In genomic region chr7:47521041-47521795, GRCh38 we compare ENCODE assay signal across 19 cellular contexts.
DNase-seq lines count a peak whose midpoint lies in the region; ATAC-seq and TF ChIP-seq lines count a peak whose summit lies in the region.
"Had no signal": no experiment of that assay in that cellular context is flagged by ENCODE, and none has a peak within 500 bp of the region (broad histone marks: within the 10 kb centered on the region; RNA-seq: fewer than 3 reads in every experiment).

No MANE protein-coding gene starts in this region.

- H3K4me3 ChIP-seq in ACC112 (ENCODE audit: low read depth, low read length): no peak overlapping the region
- no peak overlapping the region for H3K4me3 ChIP-seq in mesendoderm (ENCODE audit: low read length)
- H3K4me3 ChIP-seq in skin epidermis: no peak overlapping the region
- H3K4me3 ChIP-seq in thyroid gland (replicated peaks in 1 of 3): no peak overlapping the region
- H3K4me3 ChIP-seq: GM12878 had no signal

- H3K18ac ChIP-seq in mesendoderm (ENCODE audit: low read length): no peak overlapping the region

- no peak overlapping the region for H4K8ac ChIP-seq in mesendoderm (ENCODE audit: low read depth, low read length)

- intact Hi-C loops in thyroid gland (cut with DNase I): no loop called here

- no peak overlapping the region for H3K9ac ChIP-seq in mesendoderm (ENCODE audit: low read length)

- H2AK5ac ChIP-seq in mesendoderm (ENCODE audit: low read length): no peak overlapping the region

- H3K27me3 Mint-ChIP-seq in brain: peaks cover 7% of the 10 kb centered on the region
- H3K27me3 Mint-ChIP-seq: activated T-cell treated with anti-CD3 and anti-CD28 coated beads, Interleukin-2, amount 50 U/mL, for 24 hours; CD8-positive, alpha-beta memory T cell; central memory CD8-positive, alpha-beta T cell; memory B cell had no signal

- H3K23ac ChIP-seq in mesendoderm (ENCODE audit: low read length): no peak overlapping the region

- no peak overlapping the region for H2BK5ac ChIP-seq in mesendoderm (ENCODE audit: low read length)

- H3K4ac ChIP-seq in mesendoderm (ENCODE audit: low read depth, low read length): no peak overlapping the region

- H3K27ac Mint-ChIP-seq in brain: peak overlapping the region in 3 of 5 experiments; percentile 63 to 86 (median 80)
- H3K27ac Mint-ChIP-seq: activated naive CD8-positive, alpha-beta T cell treated with anti-CD3 and anti-CD28 coated beads for 36 hours; activated T-cell treated with anti-CD3 and anti-CD28 coated beads, Interleukin-2, amount 50 U/mL, for 24 hours; CD8-positive, alpha-beta memory T cell; memory B cell had no signal

- H4K5ac ChIP-seq in mesendoderm (ENCODE audit: low read length): no peak overlapping the region

- peaks cover 12% of the 10 kb centered on the region; the same call in 1 of the 2 replicates for H3K36me3 ChIP-seq in ACC112 (ENCODE audit: insufficient read depth, low read length)
- no peaks in the 10 kb centered on the region for H3K36me3 ChIP-seq in mesendoderm (ENCODE audit: control insufficient read depth, insufficient read depth, low read length)
- H3K36me3 ChIP-seq in thyroid gland: no peaks in the 10 kb centered on the region

- H3K4me3 Mint-ChIP-seq in brain: no peak overlapping the region
- H3K4me3 Mint-ChIP-seq: activated naive CD8-positive, alpha-beta T cell treated with anti-CD3 and anti-CD28 coated beads for 36 hours; activated T-cell treated with anti-CD3 and anti-CD28 coated beads, Interleukin-2, amount 50 U/mL, for 24 hours; CD8-positive, alpha-beta memory T cell; central memory CD8-positive, alpha-beta T cell; endodermal cell; memory B cell had no signal

- no peaks in the 10 kb centered on the region for H3K9me3 ChIP-seq in thyroid gland

- H3K4me1 ChIP-seq in ACC112 (ENCODE audit: control insufficient read depth, insufficient read depth, low read length, unreplicated experiment): peaks cover 29% of the 10 kb centered on the region
- peaks cover 5% of the 10 kb centered on the region for H3K4me1 ChIP-seq in mesendoderm (ENCODE audit: control insufficient read depth, low read depth, low read length)
- H3K4me1 ChIP-seq in thyroid gland: peaks cover 6 to 13% of the 10 kb centered on the region in 2 donors

- ATAC-seq in GM21528 (IDR thresholded peaks at IDR 0.05; ENCODE audit: low FRiP score, unreplicated experiment): no peak
- ATAC-seq: GM12878 had no signal

- TF ChIP-seq CTCF in brain (conservative IDR thresholded peaks at IDR 0.05) (no peak), thyroid gland (IDR thresholded peaks at IDR 0.05) (no peak)

- no peak for TF ChIP-seq POLR2A in thyroid gland (IDR thresholded peaks at IDR 0.05)

- WGBS in mesendoderm (ENCODE audit: extremely low coverage, insufficient coverage, low lambda C conversion rate): no CpG with 5 or more reads among the region's 13 CpGs
- WGBS in thyroid gland, 2 donors: 88% methylated on average over 8 to 13 of the region's 13 CpGs

- H3K79me1 ChIP-seq in mesendoderm (ENCODE audit: low read length): no peaks in the 10 kb centered on the region

- H3K4me2 ChIP-seq in mesendoderm (ENCODE audit: low read length): no peak overlapping the region

- H3K27me3 ChIP-seq in ACC112 (ENCODE audit: insufficient read depth, low read length): no peaks in the 10 kb centered on the region
- H3K27me3 ChIP-seq in mesendoderm (ENCODE audit: insufficient read depth, low read length, poor library complexity): no peaks in the 10 kb centered on the region
- no peaks in the 10 kb centered on the region for H3K27me3 ChIP-seq in thyroid gland

- H3K27ac ChIP-seq in ACC112 (ENCODE audit: low read depth, low read length) (peak overlapping the region; percentile 56; the same call in 1 of the 2 replicates), mesendoderm (ENCODE audit: low read depth, low read length) (no peak overlapping the region), skin epidermis (peak overlapping the region in 16 of 21 experiments; percentile 16 to 81 (median 54)), thyroid gland (peak overlapping the region in 1 of 3 donors; percentile 45)

- peak overlapping the region; percentile 2 for H3K56ac ChIP-seq in mesendoderm (ENCODE audit: low read length)

- H3K79me2 ChIP-seq in ACC112 (ENCODE audit: control insufficient read depth, insufficient read depth, low read length, unreplicated experiment) (peaks cover 14% of the 10 kb centered on the region), mesendoderm (ENCODE audit: control insufficient read depth, insufficient read depth, low read length) (no peaks in the 10 kb centered on the region)

- no peak overlapping the region for H2BK120ac ChIP-seq in mesendoderm (ENCODE audit: low read depth, low read length)

- DNase-seq in mesendoderm (no peak), thyroid gland (no peak), NCI-H345 (lab: John Stamatoyannopoulos, UW) (no peak), NCI-H1417 treated with DMSO at 0.1 percent for 48 hours (lab: John Stamatoyannopoulos, UW) (no peak)
- DNase-seq: activated CD4-positive, alpha-beta T cell treated with anti-CD3 and anti-CD28 coated beads, Interleukin-2, amount 50 U/mL, for 1 hour; activated naive CD8-positive, alpha-beta T cell treated with anti-CD3 and anti-CD28 coated beads for 36 hours; activated T-cell treated with anti-CD3 and anti-CD28 coated beads, Interleukin-2, amount 50 U/mL, for 24 hours; CD8-positive, alpha-beta memory T cell; endodermal cell; NCI-H146; NCI-H446 treated with DMSO at 0.1 percent for 48 hours; nucleus accumbens had no signal

- peaks cover 13% of the 10 kb centered on the region for H3K4me1 Mint-ChIP-seq in brain
- H3K4me1 Mint-ChIP-seq: activated naive CD8-positive, alpha-beta T cell treated with anti-CD3 and anti-CD28 coated beads for 36 hours; CD8-positive, alpha-beta memory T cell; central memory CD8-positive, alpha-beta T cell had no signal

- peaks cover 21% of the 10 kb centered on the region for H3K36me3 Mint-ChIP-seq in brain
- H3K36me3 Mint-ChIP-seq: activated naive CD8-positive, alpha-beta T cell treated with anti-CD3 and anti-CD28 coated beads for 36 hours; CD8-positive, alpha-beta memory T cell had no signal

- no peak overlapping the region for H2AFZ ChIP-seq in ACC112 (ENCODE audit: low read length, unreplicated experiment)

- no peaks in the 10 kb centered on the region for H3K9me3 Mint-ChIP-seq in brain
- H3K9me3 Mint-ChIP-seq: activated naive CD8-positive, alpha-beta T cell treated with anti-CD3 and anti-CD28 coated beads for 36 hours; activated T-cell treated with anti-CD3 and anti-CD28 coated beads, Interleukin-2, amount 50 U/mL, for 24 hours; central memory CD8-positive, alpha-beta T cell; memory B cell had no signal

- H2BK15ac ChIP-seq in mesendoderm (replicated peaks; ENCODE audit: low read depth): no peak overlapping the region
